ENCODE assay signal across 20 cellular contexts in the genomic region with DNA sequence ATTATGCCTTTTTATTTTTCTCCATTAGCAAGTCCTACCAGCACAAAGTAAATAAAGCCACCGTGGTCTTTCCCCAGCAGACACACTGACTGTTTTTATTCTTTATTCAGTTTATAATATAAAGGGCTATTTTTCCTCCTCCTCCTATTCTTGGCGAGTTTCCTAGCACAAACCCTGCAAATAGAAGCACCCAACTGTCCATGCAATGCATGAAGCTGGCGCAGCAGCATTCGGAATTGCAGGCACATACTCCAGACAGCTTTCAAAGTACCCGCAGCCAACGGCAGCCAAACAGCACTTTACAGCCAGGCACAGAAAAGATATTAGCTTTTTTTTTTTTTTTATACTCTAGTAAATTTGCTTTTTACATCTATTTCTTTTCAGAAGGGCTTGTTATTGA.
A peak's percentile ranks its signal among the peaks of the same experiment; 100 is the strongest.
DNase-seq lines count a peak whose midpoint lies in the region; TF ChIP-seq lines count a peak whose summit lies in the region.
"Had no signal": no experiment of that assay in that cellular context is flagged by ENCODE, and none has a peak within 500 bp of the region (broad histone marks: within the 10 kb centered on the region; RNA-seq: fewer than 3 reads in every experiment).

No MANE protein-coding gene starts in this region.

- H3K4me1 ChIP-seq in uterus, result no peaks in the 10 kb centered on the region
- H3K4me1 ChIP-seq: adrenal gland, BLaER1 had no signal

- DNase-seq in DMS79 treated with DMSO at 0.1 percent for 48 hours (lab: John Stamatoyannopoulos, UW) (peak; percentile 20), DMS79 (lab: John Stamatoyannopoulos, UW) (no peak), cerebellum (ENCODE audit: low spot score) (peak; percentile 22), middle frontal gyrus (ENCODE audit: extremely low spot score, low spot score) (peak; percentile 82), substantia nigra (lab: John Stamatoyannopoulos, UW) (peak in 44 of 49 donors; percentile 7 to 88 (median 62)), uterus (no peak), activated gamma-delta T cell treated with Interleukin-2 at 50 U/mL for 16 hours (no peak), GM13976 (ENCODE audit: low spot score) (no peak)
- DNase-seq: 8988T; activated CD4-positive, alpha-beta T cell treated with anti-CD3 and anti-CD28 coated beads for 36 hours; activated CD8-positive, alpha-beta memory T cell treated with anti-CD3 and anti-CD28 coated beads, Interleukin-2, amount 10 ng/mL, durations not matched to agents 7 days and 5 days; activated effector memory CD4-positive, alpha-beta T cell treated with anti-CD3 and anti-CD28 coated beads, Interleukin-2, amount 50 U/mL, for 16 hours; adrenal gland; effector CD8-positive, alpha-beta T cell; left cardiac atrium; NCI-H1048; RPMI8226; small intestine; stimulated activated CD4-positive, alpha-beta T cell treated with anti-CD3 and anti-CD28 coated beads, Interleukin-4, amount 100 ng/mL, for 4 hours had no signal

- no peak overlapping the region for H3K4me3 ChIP-seq in uterus
- H3K4me3 ChIP-seq: adrenal gland, BLaER1 had no signal

- intact Hi-C loops in uterus (cut with DNase I; ENCODE audit: low total_unique reads), result no loop called here

- H3K36me3 ChIP-seq in uterus, result no peaks in the 10 kb centered on the region
- H3K36me3 ChIP-seq: adrenal gland, BLaER1 had no signal

- H3K27ac ChIP-seq in substantia nigra (ENCODE audit: low read depth, low read length, poor library complexity, severe bottlenecking) (peak overlapping the region; percentile 68), uterus (no peak overlapping the region)
- H3K27ac ChIP-seq: adrenal gland, BLaER1 had no signal

- TF ChIP-seq POLR2A in uterus (IDR thresholded peaks at IDR 0.05), result no peak

- in situ Hi-C loops in GM13976 (cut with MboI; ENCODE audit: low sequenced_read_pairs, unreplicated experiment), result no loop called here

- H3K9me3 ChIP-seq in uterus, result no peaks in the 10 kb centered on the region
- H3K9me3 ChIP-seq: adrenal gland, BLaER1 had no signal

- H3K27me3 ChIP-seq in uterus, result no peaks in the 10 kb centered on the region
- H3K27me3 ChIP-seq: adrenal gland, BLaER1 had no signal

- TF ChIP-seq CTCF in uterus (IDR thresholded peaks at IDR 0.05) (no peak), GM13976 (IDR thresholded peaks at IDR 0.05; ENCODE audit: borderline replicate concordance, control extremely low read depth, extremely low read depth, insufficient read depth, missing control alignments) (no peak)

Comparison
In these comparisons a context has a peak if more than half of its experiments do, and no peak if none do; other contexts are left out.
1. DNase-seq: peak in DMS79 treated with DMSO at 0.1 percent for 48 hours (single experiment), cerebellum (single experiment), middle frontal gyrus (single experiment) and substantia nigra (44 of 49); none in DMS79 (single experiment), uterus (0 of 2), activated gamma-delta T cell treated with Interleukin-2 at 50 U/mL for 16 hours (single experiment) and GM13976 (single experiment).